15 cellular contexts compared by ENCODE assay signal in the genomic region with DNA sequence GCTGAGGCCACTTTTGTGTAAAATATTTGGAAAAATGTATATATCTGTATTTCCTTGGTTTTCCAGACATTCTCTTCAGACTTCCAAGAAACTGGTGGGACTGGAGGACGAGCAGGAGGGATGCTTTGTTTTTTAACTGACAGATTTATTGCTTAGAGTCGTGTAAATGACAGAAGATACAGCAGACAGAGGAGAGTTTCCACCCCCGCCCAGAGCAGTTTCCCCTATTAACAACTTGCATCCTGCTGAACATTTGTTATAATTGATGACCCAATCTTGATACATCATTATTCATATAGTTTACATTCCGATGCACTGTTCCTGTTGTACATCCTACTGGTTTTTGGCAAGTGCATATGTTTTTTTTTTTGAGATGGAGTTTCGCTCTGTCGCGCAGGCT. TPM values are rescaled to one million over a fixed set of nuclear protein-coding genes. Genes with fewer than 3 reads are reported as not detected.
DNase-seq lines count a peak whose midpoint lies in the region; ATAC-seq and TF ChIP-seq lines count a peak whose summit lies in the region.
"Had no signal": no experiment of that assay in that cellular context is flagged by ENCODE, and none has a peak within 500 bp of the region (broad histone marks: within the 10 kb centered on the region; RNA-seq: fewer than 3 reads in every experiment).

No MANE protein-coding gene starts in this region.

- ATAC-seq in right cardiac atrium (no peak), left cardiac atrium (no peak), GM23338 (no peak)

- H3K27me3 Mint-ChIP-seq in nephron (ENCODE audit: low read depth) (peaks cover 7% of the 10 kb centered on the region), GM23338 (ENCODE audit: insufficient read depth, low read depth, poor library complexity) (peaks cover 10% of the 10 kb centered on the region)

- DNase-seq in right cardiac atrium (no peak), left cardiac atrium (no peak), esophagus squamous epithelium (lab: John Stamatoyannopoulos, UW) (no peak), NCI-H446 (lab: John Stamatoyannopoulos, UW) (no peak), GM23338 (ENCODE audit: low spot score) (no peak), UCSD-AML1 (lab: John Stamatoyannopoulos, UW; ENCODE audit: unreplicated experiment) (no peak), MV-4-11 (lab: John Stamatoyannopoulos, UW) (no peak)
- DNase-seq: ACHN; activated CD4-positive, CD25-positive, alpha-beta regulatory T cell; foreskin melanocyte; GDM1; mesendoderm; NCI-H2227 treated with DMSO at 0.1 percent for 48 hours had no signal

- H3K4me2 ChIP-seq in GM23338, result no peak overlapping the region

- 38% methylated on average over 6 of the region's 7 CpGs for WGBS in right cardiac atrium
- WGBS in esophagus squamous epithelium, 2 donors, result 16 to 31% methylated on average over 6 of the region's 7 CpGs

- no peak for TF ChIP-seq POLR2A in esophagus squamous epithelium (IDR thresholded peaks at IDR 0.05)

- H3K4me1 Mint-ChIP-seq in nephron (peaks cover 11% of the 10 kb centered on the region), GM23338 (peaks cover 7% of the 10 kb centered on the region)

- no peaks in the 10 kb centered on the region for H3K27me3 ChIP-seq in right cardiac atrium (ENCODE audit: control insufficient read depth, insufficient read depth)
- H3K27me3 ChIP-seq in esophagus squamous epithelium, result peaks cover 0 to 7% (median 0%) of the 10 kb centered on the region in 4 donors
- no peaks in the 10 kb centered on the region for H3K27me3 ChIP-seq in GM23338 (ENCODE audit: insufficient read depth)

- H3K9me3 Mint-ChIP-seq in nephron, result peaks cover 2% of the 10 kb centered on the region
- no peaks in the 10 kb centered on the region for H3K9me3 Mint-ChIP-seq in GM23338
- H3K9me3 Mint-ChIP-seq: IgD-negative memory B cell had no signal

- H3F3A ChIP-seq in GM23338 (replicated peaks; ENCODE audit: low read depth), result no peaks in the 10 kb centered on the region

- H3K4me1 ChIP-seq in right cardiac atrium (ENCODE audit: control insufficient read depth, insufficient read depth, low read length) (no peaks in the 10 kb centered on the region), esophagus squamous epithelium (peaks cover 18 to 54% (median 28%) of the 10 kb centered on the region in 3 donors), GM23338 (ENCODE audit: insufficient read depth) (no peaks in the 10 kb centered on the region)

- TF ChIP-seq CTCF in esophagus squamous epithelium (IDR thresholded peaks at IDR 0.05), result no peak
- TF ChIP-seq CTCF in nephron (IDR thresholded peaks at IDR 0.05; ENCODE audit: unreplicated experiment in 3 of 3), result no peak
- no peak for TF ChIP-seq CTCF in GM23338 (conservative IDR thresholded peaks at IDR 0.05; ENCODE audit: low read depth in 2 of 2)

- H3K4me3 Mint-ChIP-seq in nephron (peak overlapping the region in 1 of 3 experiments; percentile 3), GM23338 (no peak overlapping the region; the same call in 2 of the 3 replicates)
- H3K4me3 Mint-ChIP-seq: IgD-negative memory B cell had no signal

- intact Hi-C loops in right cardiac atrium (cut with DNase I) (no loop called here), left cardiac atrium (cut with DNase I) (no loop called here), esophagus squamous epithelium (cut with DNase I) (no loop called here)

- no peak overlapping the region for H3K4me3 ChIP-seq in right cardiac atrium (ENCODE audit: low read length)
- no peak overlapping the region for H3K4me3 ChIP-seq in esophagus squamous epithelium
- no peak overlapping the region for H3K4me3 ChIP-seq in GM23338

- no peaks in the 10 kb centered on the region for H3K79me2 ChIP-seq in GM23338 (replicated peaks; ENCODE audit: insufficient read depth)

- no peaks in the 10 kb centered on the region for H3K9me3 ChIP-seq in right cardiac atrium (ENCODE audit: control insufficient read depth, low read length)
- no peaks in the 10 kb centered on the region for H3K9me3 ChIP-seq in esophagus squamous epithelium

- no peaks in the 10 kb centered on the region for H3K36me3 ChIP-seq in esophagus squamous epithelium
- H3K36me3 ChIP-seq in GM23338 (ENCODE audit: insufficient read depth), result no peaks in the 10 kb centered on the region

- H3K27ac ChIP-seq in right cardiac atrium (ENCODE audit: low read length) (peak overlapping the region; percentile 20), esophagus squamous epithelium (peak overlapping the region; percentile 44 to 75 (median 65)), GM23338 (ENCODE audit: low read depth) (no peak overlapping the region)

- H3K36me3 Mint-ChIP-seq in nephron (ENCODE audit: low read depth) (no peaks in the 10 kb centered on the region), GM23338 (ENCODE audit: low read depth) (no peaks in the 10 kb centered on the region)

- no peak overlapping the region for H2AFZ ChIP-seq in GM23338

- no peaks in the 10 kb centered on the region for H3K9me2 ChIP-seq in GM23338 (ENCODE audit: insufficient read depth)

- H4K20me1 ChIP-seq in GM23338 (replicated peaks; ENCODE audit: insufficient read depth), result no peaks in the 10 kb centered on the region

- H3K27ac Mint-ChIP-seq in nephron (peak overlapping the region; percentile 65 to 84 (median 79)), GM23338 (no peak overlapping the region)
- H3K27ac Mint-ChIP-seq: IgD-negative memory B cell had no signal

TF ChIP-seq in GM23338, 12 proteins besides CTCF, POLR2A, EP300 and RAD21 (continues in another document):
- TF ChIP-seq POLR2AphosphoS5 (IDR thresholded peaks at IDR 0.05; ENCODE audit: low read depth) (no peak), REST (IDR thresholded peaks at IDR 0.05; ENCODE audit: unreplicated experiment) (no peak), ZNF331 (CRISPR knock-in tag; IDR thresholded peaks at IDR 0.05; ENCODE audit: low read depth) (no peak), EZH2phosphoT487 (IDR thresholded peaks at IDR 0.05; ENCODE audit: unreplicated experiment) (no peak), EZH2 (IDR thresholded peaks at IDR 0.05; ENCODE audit: low read depth, unreplicated experiment) (no peak), CREB1 (CRISPR knock-in tag; IDR thresholded peaks at IDR 0.05; ENCODE audit: low read depth) (no peak)

RNA-seq across cellular contexts. Expression of gene DOCK6, which starts 7.1 kb away (rescaled TPM):
- 10 to 100 TPM; 35.0 to 68.5 (median 36.3) TPM for total RNA-seq in right cardiac atrium
- polyA plus RNA-seq in right cardiac atrium, result 23.8 TPM
- 10 to 100 TPM; 37.5 to 61.1 TPM for total RNA-seq in left cardiac atrium
- total RNA-seq in esophagus squamous epithelium, result 10 to 100 TPM; 19.7 to 94.0 (median 33.3) TPM
- 48.3 and 49.0 TPM in 2 replicates for total RNA-seq in GM23338 (2014; rRNA removed; shearing (Covaris generic))
- polyA plus RNA-seq in GM23338 (2016; fragmentation: Nextera tagmentation; extraction: Ambion mirVana), result 28.9 and 34.6 TPM in 2 replicates

RNA-seq across cellular contexts. Expression of gene TSPAN16, which starts 26.6 kb away (rescaled TPM):
- total RNA-seq in right cardiac atrium, result not detected
- polyA plus RNA-seq in right cardiac atrium, result not detected
- total RNA-seq in left cardiac atrium, result not detected
- not detected for total RNA-seq in esophagus squamous epithelium
- not detected in 2 replicates for total RNA-seq in GM23338 (2014; rRNA removed; shearing (Covaris generic))
- not detected in 2 replicates for polyA plus RNA-seq in GM23338 (2016; fragmentation: Nextera tagmentation; extraction: Ambion mirVana)
- polyA plus RNA-seq: IgD-negative memory B cell had no signal

RNA-seq across cellular contexts. Expression of gene ANGPTL8, which starts 30.0 kb away (rescaled TPM):
- total RNA-seq in right cardiac atrium (under 1 TPM in 3 of 4 donors, not detected in 1; 0.47 to 0.84 (median 0.51) TPM), left cardiac atrium (10 to 100 TPM in 1 of 2 donors, 1 to 10 TPM in 1; 4.0 to 20.3 TPM), esophagus squamous epithelium (not detected)
- polyA plus RNA-seq in right cardiac atrium (4.8 TPM), GM23338 (2016; fragmentation: Nextera tagmentation; extraction: Ambion mirVana) (0.42 TPM in 1 of 2 replicates, not detected in the other)
- total RNA-seq in GM23338 (2014; rRNA removed; shearing (Covaris generic)), result not detected in 2 replicates
- polyA plus RNA-seq: IgD-negative memory B cell had no signal
